ENCODE assay signal across 16 cellular contexts in the genomic region with DNA sequence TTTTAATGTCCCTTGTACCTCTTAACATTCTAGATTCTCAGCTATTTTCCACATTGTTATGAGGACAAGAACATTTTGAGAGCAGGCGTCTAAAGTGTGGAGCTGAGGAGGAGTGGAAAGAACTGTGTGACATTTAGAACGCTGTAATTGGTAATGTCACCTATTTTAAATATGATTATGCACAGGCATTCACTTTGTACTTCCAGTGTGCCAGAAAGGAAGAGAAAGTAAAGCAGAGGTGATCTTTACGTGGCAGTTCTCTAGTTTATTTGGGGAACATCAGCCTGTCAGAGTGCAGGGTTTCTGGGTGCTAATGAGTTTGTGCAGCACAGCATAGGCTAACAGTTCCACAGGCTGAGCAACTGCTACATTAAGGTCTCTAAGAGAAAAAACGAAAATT.
DNase-seq lines count a peak whose midpoint lies in the region; ATAC-seq and TF ChIP-seq lines count a peak whose summit lies in the region.
"Had no signal": no experiment of that assay in that cellular context is flagged by ENCODE, and none has a peak within 500 bp of the region (broad histone marks: within the 10 kb centered on the region; RNA-seq: fewer than 3 reads in every experiment).

No MANE protein-coding gene starts in this region.

- H3K27me3 ChIP-seq in SU-DHL-6 (ENCODE audit: low read length), result no peaks in the 10 kb centered on the region

- H3K36me3 ChIP-seq in SU-DHL-6 (ENCODE audit: low read length), result no peaks in the 10 kb centered on the region

- no peaks in the 10 kb centered on the region for H3K9me2 ChIP-seq in SU-DHL-6 (replicated peaks; ENCODE audit: insufficient read depth, low read length)

- no peak for TF ChIP-seq CTCF in SU-DHL-6 (IDR thresholded peaks at IDR 0.05; ENCODE audit: insufficient read depth, low read length, poor library complexity, severe bottlenecking)

- H4K20me1 ChIP-seq in SU-DHL-6 (ENCODE audit: low read depth, low read length), result no peaks in the 10 kb centered on the region

- no peaks in the 10 kb centered on the region for H3F3A ChIP-seq in SU-DHL-6 (ENCODE audit: insufficient read depth)

- H3K27ac ChIP-seq in SU-DHL-6 (ENCODE audit: low read depth, low read length), result no peak overlapping the region
- H3K27ac ChIP-seq: GM23248 had no signal

- no peak overlapping the region for H2AFZ ChIP-seq in SU-DHL-6 (ENCODE audit: low read depth, low read length, severe bottlenecking)
- H2AFZ ChIP-seq: GM23248 had no signal

- peaks cover 4% of the 10 kb centered on the region; the same call in 1 of the 2 replicates for H3K9me3 ChIP-seq in SU-DHL-6 (ENCODE audit: insufficient read depth, low read length)

- no peak overlapping the region for H3K9ac ChIP-seq in SU-DHL-6 (ENCODE audit: low read length)
- H3K9ac ChIP-seq: GM23248 had no signal

- no peak overlapping the region for H3K4me3 ChIP-seq in SU-DHL-6 (ENCODE audit: insufficient read depth, low read length, poor library complexity, severe bottlenecking)
- H3K4me3 ChIP-seq: GM23248 had no signal

- DNase-seq in middle frontal gyrus (ENCODE audit: extremely low spot score, low spot score) (peak; percentile 14), superior temporal gyrus (ENCODE audit: extremely low spot score) (peak; percentile 45), NCI-H345 (lab: John Stamatoyannopoulos, UW) (no peak), NCI-H2081 treated with DMSO at 0.1 percent for 48 hours (lab: John Stamatoyannopoulos, UW) (no peak)
- DNase-seq: C1 segment of cervical spinal cord; Calu3; CD4-positive, alpha-beta memory T cell; COR-L47; DMS53; DMS79 treated with DMSO at 0.1 percent for 48 hours; GF-D8; GM23248; H7; HCEC 1CT had no signal

- no peak for ATAC-seq in GM18861 (IDR thresholded peaks at IDR 0.05; ENCODE audit: unreplicated experiment)

- H3K79me2 ChIP-seq in SU-DHL-6 (ENCODE audit: insufficient read depth, low read length), result no peaks in the 10 kb centered on the region

- H3K4me2 ChIP-seq in SU-DHL-6 (ENCODE audit: low read depth, low read length, poor library complexity, severe bottlenecking), result peak overlapping the region; percentile 1

Comparison
In these comparisons a context has a peak if more than half of its experiments do, and no peak if none do; other contexts are left out.
1. DNase-seq: peak in middle frontal gyrus (single experiment) and superior temporal gyrus (single experiment); none in NCI-H345 (single experiment) and NCI-H2081 treated with DMSO at 0.1 percent for 48 hours (single experiment).